In the genomic region with DNA sequence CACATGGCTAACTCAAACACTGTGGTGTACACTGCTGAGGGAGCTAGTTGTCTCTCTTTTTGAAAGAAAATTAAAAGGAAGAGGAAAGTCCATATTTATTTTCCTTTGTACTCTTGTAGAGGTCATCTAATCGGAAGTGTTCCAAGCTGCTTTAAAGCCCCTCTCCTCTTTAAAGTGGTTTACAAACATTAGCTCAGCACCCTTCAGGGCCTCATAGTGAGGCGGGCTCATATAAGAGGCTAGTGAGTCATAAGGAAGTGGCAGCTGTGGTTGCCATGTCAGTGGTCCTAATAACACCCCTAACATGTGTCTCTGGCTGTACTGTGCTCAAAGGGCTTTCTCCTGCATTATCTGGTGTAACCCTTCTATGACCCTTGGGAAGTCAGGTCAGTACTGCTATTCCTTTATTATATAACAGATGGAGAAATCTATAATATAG, we compare ENCODE assay signal across 10 cellular contexts.
DNase-seq lines count a peak whose midpoint lies in the region; ATAC-seq and TF ChIP-seq lines count a peak whose summit lies in the region.
"Had no signal": no experiment of that assay in that cellular context is flagged by ENCODE, and none has a peak within 500 bp of the region (broad histone marks: within the 10 kb centered on the region; RNA-seq: fewer than 3 reads in every experiment).

No MANE protein-coding gene starts in this region.

- H3K27me3 Mint-ChIP-seq in brain, result peaks cover 4% of the 10 kb centered on the region
- peaks cover 6% of the 10 kb centered on the region for H3K27me3 Mint-ChIP-seq in activated T-helper 1 cell treated with anti-CD3 and anti-CD28 coated beads, Interleukin-12 subunit alpha, Interleukin-12 subunit beta, Interleukin-2, Interleukin-4 antibody, amounts not matched to agents 30 ng/mL and 10 ng/mL and 1 ng/mL, durations not matched to agents 14 hours and 24 hours and 36 hours (ENCODE audit: insufficient read depth)

- ATAC-seq in mucosa of descending colon (peak; percentile 75), Right ventricle myocardium superior (ENCODE audit: poor library complexity) (no peak)
- ATAC-seq: activated CD8-positive, alpha-beta memory T cell treated with anti-CD3 and anti-CD28 coated beads, Interleukin-2, amount 10 ng/mL, durations not matched to agents 7 days and 5 days; naive thymus-derived CD8-positive, alpha-beta T cell had no signal

- H3K36me3 Mint-ChIP-seq in brain, result no peaks in the 10 kb centered on the region
- no peaks in the 10 kb centered on the region for H3K36me3 Mint-ChIP-seq in activated T-helper 1 cell treated with anti-CD3 and anti-CD28 coated beads, Interleukin-12 subunit alpha, Interleukin-12 subunit beta, Interleukin-2, Interleukin-4 antibody, amounts not matched to agents 30 ng/mL and 10 ng/mL and 1 ng/mL, durations not matched to agents 14 hours and 24 hours and 36 hours (ENCODE audit: low read depth)
- H3K36me3 Mint-ChIP-seq: activated CD8-positive, alpha-beta memory T cell treated with anti-CD3 and anti-CD28 coated beads, Interleukin-2, amount 10 ng/mL, durations not matched to agents 7 days and 5 days; naive thymus-derived CD8-positive, alpha-beta T cell had no signal

- H3K4me1 Mint-ChIP-seq in brain, result peaks cover 19% of the 10 kb centered on the region
- no peaks in the 10 kb centered on the region for H3K4me1 Mint-ChIP-seq in activated T-helper 1 cell treated with anti-CD3 and anti-CD28 coated beads, Interleukin-12 subunit alpha, Interleukin-12 subunit beta, Interleukin-2, Interleukin-4 antibody, amounts not matched to agents 30 ng/mL and 10 ng/mL and 1 ng/mL, durations not matched to agents 14 hours and 24 hours and 36 hours (ENCODE audit: low read depth)
- H3K4me1 Mint-ChIP-seq: activated CD8-positive, alpha-beta memory T cell treated with anti-CD3 and anti-CD28 coated beads, Interleukin-2, amount 10 ng/mL, durations not matched to agents 7 days and 5 days; naive thymus-derived CD8-positive, alpha-beta T cell had no signal

- H3K4me3 Mint-ChIP-seq in brain, result no peak overlapping the region
- H3K4me3 Mint-ChIP-seq in activated T-helper 1 cell treated with anti-CD3 and anti-CD28 coated beads, Interleukin-12 subunit alpha, Interleukin-12 subunit beta, Interleukin-2, Interleukin-4 antibody, amounts not matched to agents 30 ng/mL and 10 ng/mL and 1 ng/mL, durations not matched to agents 14 hours and 24 hours and 36 hours, result no peak overlapping the region
- H3K4me3 Mint-ChIP-seq: activated CD8-positive, alpha-beta memory T cell treated with anti-CD3 and anti-CD28 coated beads, Interleukin-2, amount 10 ng/mL, durations not matched to agents 7 days and 5 days; naive thymus-derived CD8-positive, alpha-beta T cell had no signal

- peaks cover 13% of the 10 kb centered on the region for H3K4me1 ChIP-seq in mucosa of descending colon (ENCODE audit: low read depth)

- DNase-seq in HCEC 1CT (peak; percentile 74), NCI-H2196 (lab: John Stamatoyannopoulos, UW; ENCODE audit: unreplicated experiment) (peak; percentile 55), mucosa of descending colon (no peak), medulla oblongata (ENCODE audit: extremely low spot score) (no peak), Right ventricle myocardium superior (no peak)
- DNase-seq in activated T-helper 1 cell treated with anti-CD3 and anti-CD28 coated beads, Interleukin-12 subunit alpha, Interleukin-12 subunit beta, Interleukin-2, Interleukin-4 antibody, amounts not matched to agents 30 ng/mL and 10 ng/mL and 1 ng/mL, durations not matched to agents 14 hours and 24 hours and 36 hours (ENCODE audit: low spot score), result no peak
- DNase-seq in stimulated activated CD4-positive, alpha-beta T cell treated with anti-CD3 and anti-CD28 coated beads, Interleukin-1b, Interleukin-23, amount 100 ng/mL, for 48 hours, result no peak

- intact Hi-C loops in mucosa of descending colon (cut with DNase I, micrococcal nuclease) (loop anchor here (5.0 to 10.0 kb wide), 3 partner anchors 220 to 580 kb away; no protein-coding TSS in a partner anchor), Right ventricle myocardium superior (cut with DNase I) (loop anchor here (2.0 to 10.0 kb wide), 2 partner anchors 226 to 300 kb away; a partner anchor contains a TSS)
- intact Hi-C loops in activated T-helper 1 cell treated with anti-CD3 and anti-CD28 coated beads, Interleukin-12 subunit alpha, Interleukin-12 subunit beta, Interleukin-2, Interleukin-4 antibody, amounts not matched to agents 30 ng/mL and 10 ng/mL and 1 ng/mL, durations not matched to agents 14 hours and 24 hours and 36 hours (cut with micrococcal nuclease), result loop anchor here (1.0 kb wide), 2 partner anchors 27 to 226 kb away; no protein-coding TSS in a partner anchor

- TF ChIP-seq CTCF in brain (conservative IDR thresholded peaks at IDR 0.05), result no peak
- TF ChIP-seq CTCF in mucosa of descending colon (IDR thresholded peaks at IDR 0.05), result no peak

- H3K4me3 ChIP-seq in mucosa of descending colon, result no peak overlapping the region

- no peaks in the 10 kb centered on the region for H3K9me3 ChIP-seq in mucosa of descending colon

- H3K9me3 Mint-ChIP-seq in brain, result no peaks in the 10 kb centered on the region
- peaks cover 7% of the 10 kb centered on the region for H3K9me3 Mint-ChIP-seq in activated T-helper 1 cell treated with anti-CD3 and anti-CD28 coated beads, Interleukin-12 subunit alpha, Interleukin-12 subunit beta, Interleukin-2, Interleukin-4 antibody, amounts not matched to agents 30 ng/mL and 10 ng/mL and 1 ng/mL, durations not matched to agents 14 hours and 24 hours and 36 hours
- H3K9me3 Mint-ChIP-seq: naive thymus-derived CD8-positive, alpha-beta T cell had no signal

- H3K27ac Mint-ChIP-seq in brain, result peak overlapping the region in 4 of 5 experiments; percentile 21 to 85 (median 44)
- no peak overlapping the region for H3K27ac Mint-ChIP-seq in activated T-helper 1 cell treated with anti-CD3 and anti-CD28 coated beads, Interleukin-12 subunit alpha, Interleukin-12 subunit beta, Interleukin-2, Interleukin-4 antibody, amounts not matched to agents 30 ng/mL and 10 ng/mL and 1 ng/mL, durations not matched to agents 14 hours and 24 hours and 36 hours
- H3K27ac Mint-ChIP-seq: activated CD8-positive, alpha-beta memory T cell treated with anti-CD3 and anti-CD28 coated beads, Interleukin-2, amount 10 ng/mL, durations not matched to agents 7 days and 5 days; naive thymus-derived CD8-positive, alpha-beta T cell had no signal

- no peaks in the 10 kb centered on the region for H3K36me3 ChIP-seq in mucosa of descending colon (ENCODE audit: low read depth)

Comparison
In these comparisons a context has a peak if more than half of its experiments do, and no peak if none do; other contexts are left out.
1. DNase-seq: peak in HCEC 1CT (single experiment) and NCI-H2196 (single experiment); none in mucosa of descending colon (0 of 3), medulla oblongata (single experiment), activated T-helper 1 cell treated with anti-CD3 and anti-CD28 coated beads, Interleukin-12 subunit alpha, Interleukin-12 subunit beta, Interleukin-2, Interleukin-4 antibody, amounts not matched to agents 30 ng/mL and 10 ng/mL and 1 ng/mL, durations not matched to agents 14 hours and 24 hours and 36 hours (single experiment), stimulated activated CD4-positive, alpha-beta T cell treated with anti-CD3 and anti-CD28 coated beads, Interleukin-1b, Interleukin-23, amount 100 ng/mL, for 48 hours (single experiment) and Right ventricle myocardium superior (single experiment).